ENCODE assay signal across 8 cellular contexts in genomic region chr11:63680842-63681207, GRCh38. TPM values are rescaled to one million over a fixed set of nuclear protein-coding genes. Genes with fewer than 3 reads are reported as not detected.
DNase-seq lines count a peak whose midpoint lies in the region; ATAC-seq and TF ChIP-seq lines count a peak whose summit lies in the region.

No MANE protein-coding gene starts in this region.

- DNase-seq in COR-L47 (lab: John Stamatoyannopoulos, UW) (peak; percentile 49), activated B cell treated with CpG ODN at 0.5 μM for 24 hours (no peak), esophagus squamous epithelium (lab: John Stamatoyannopoulos, UW) (no peak), ovary (peak in 2 of 5 donors; percentile 32 to 44), NCI-H524 treated with DMSO at 0.1 percent for 48 hours (lab: John Stamatoyannopoulos, UW) (no peak)

- CTCF ChIA-PET in activated B cell treated with CpG ODN at 0.5 μM for 24 hours (lab: Charles Lee): interaction anchor here (1.2 to 3.0 kb wide), 3 partner anchors 10 to 87 kb away, joined by 3 to 15 read pairs (median 3); partner anchors contain the start of gene ATL3

- H3K27ac ChIP-seq in esophagus squamous epithelium: peak overlapping the region; percentile 95 to 98 (median 98)
- peak overlapping the region in 1 of 2 donors; percentile 76 for H3K27ac ChIP-seq in ovary

- no peaks in the 10 kb centered on the region for H3K9me3 Mint-ChIP-seq in activated B cell treated with CpG ODN at 0.5 μM for 24 hours

- H3K4me1 ChIP-seq in esophagus squamous epithelium (peaks cover 18 to 44% (median 20%) of the 10 kb centered on the region in 3 donors), ovary (ENCODE audit: insufficient read depth) (no peaks in the 10 kb centered on the region)

- H3K4me3 ChIP-seq in esophagus squamous epithelium (peak overlapping the region; percentile 71 to 93 (median 90)), ovary (peak overlapping the region; percentile 97)

- ATAC-seq in HG03342 (IDR thresholded peaks at IDR 0.05; ENCODE audit: unreplicated experiment) (peak; percentile 2), activated B cell treated with CpG ODN at 0.5 μM for 24 hours (ENCODE audit: low read depth) (no peak), HG03571 (IDR thresholded peaks at IDR 0.05; ENCODE audit: unreplicated experiment) (no peak), GM18870 (IDR thresholded peaks at IDR 0.05; ENCODE audit: unreplicated experiment) (no peak)

- TF ChIP-seq EP300 in ovary (IDR thresholded peaks at IDR 0.05): no peak

- peak overlapping the region; percentile 86 for H3K27ac Mint-ChIP-seq in activated B cell treated with CpG ODN at 0.5 μM for 24 hours

- no peak for TF ChIP-seq POLR2A in esophagus squamous epithelium (IDR thresholded peaks at IDR 0.05)
- TF ChIP-seq POLR2A in ovary (IDR thresholded peaks at IDR 0.05): no peak

- 4 to 6% methylated on average over 6 to 10 of the region's 10 CpGs for WGBS in esophagus squamous epithelium, 2 donors
- WGBS in ovary, 3 donors: 4 to 9% (median 6%) methylated on average over 10 of the region's 10 CpGs

- H3K9me3 ChIP-seq in esophagus squamous epithelium: no peaks in the 10 kb centered on the region
- H3K9me3 ChIP-seq in ovary: no peaks in the 10 kb centered on the region

- TF ChIP-seq CTCF in activated B cell treated with CpG ODN at 0.5 μM for 24 hours (IDR thresholded peaks at IDR 0.05) (no peak), esophagus squamous epithelium (IDR thresholded peaks at IDR 0.05) (no peak), ovary (IDR thresholded peaks at IDR 0.05) (no peak)

- H3K36me3 ChIP-seq in esophagus squamous epithelium (no peaks in the 10 kb centered on the region), ovary (no peaks in the 10 kb centered on the region)

- no peaks in the 10 kb centered on the region for H3K27me3 Mint-ChIP-seq in activated B cell treated with CpG ODN at 0.5 μM for 24 hours

- intact Hi-C loops in activated B cell treated with CpG ODN at 0.5 μM for 24 hours (cut with micrococcal nuclease): loop anchor here (1.0 kb wide), 1 partner anchor 10 kb away; the partner anchor contains the start of gene ATL3
- intact Hi-C loops in esophagus squamous epithelium (cut with DNase I): loop anchor here (10.0 kb wide), 1 partner anchor 54 kb away; no protein-coding TSS in a partner anchor
- intact Hi-C loops in ovary (cut with DNase I): loop anchor here in 1 of 4 donors (10.0 kb wide), 1 partner anchor 84 kb away; the partner anchor contains the start of gene ZFTA

- H3K27me3 ChIP-seq in esophagus squamous epithelium: no peaks in the 10 kb centered on the region
- H3K27me3 ChIP-seq in ovary: no peaks in the 10 kb centered on the region

- H3K4me3 Mint-ChIP-seq in activated B cell treated with CpG ODN at 0.5 μM for 24 hours: peak overlapping the region; percentile 94

- peaks cover 6% of the 10 kb centered on the region for H3K36me3 Mint-ChIP-seq in activated B cell treated with CpG ODN at 0.5 μM for 24 hours (ENCODE audit: low read depth)

- H3K4me1 Mint-ChIP-seq in activated B cell treated with CpG ODN at 0.5 μM for 24 hours: peaks cover 25% of the 10 kb centered on the region

- POLR2A ChIA-PET in activated B cell treated with CpG ODN at 0.5 μM for 24 hours (lab: Charles Lee): interaction anchor here (1.2 to 3.0 kb wide), 2 partner anchors 10 to 504 kb away, joined by 3 to 31 read pairs; partner anchors contain the start of gene ATL3

RNA-seq across cellular contexts. Expression of gene RTN3, which starts 0.5 kb away (rescaled TPM):
- total RNA-seq in activated B cell treated with CpG ODN at 0.5 μM for 24 hours (16.2 and 18.5 TPM in 2 replicates), esophagus squamous epithelium (10 to 100 TPM; 48.0 to 78.3 (median 58.4) TPM), ovary (10 to 100 TPM; 53.2 to 82.9 (median 64.1) TPM)
- 100 to 1,000 TPM in 1 of 2 donors, 10 to 100 TPM in 1; 49.5 to 142 TPM for polyA plus RNA-seq in ovary

RNA-seq across cellular contexts. Expression of gene ATL3, which starts 9.6 kb away (rescaled TPM):
- 31.8 and 32.9 TPM in 2 replicates for total RNA-seq in activated B cell treated with CpG ODN at 0.5 μM for 24 hours
- total RNA-seq in esophagus squamous epithelium: 10 to 100 TPM; 39.1 to 79.7 (median 55.3) TPM
- 10 to 100 TPM; 44.9 to 81.8 (median 55.7) TPM for total RNA-seq in ovary
- 10 to 100 TPM; 16.5 to 27.8 TPM for polyA plus RNA-seq in ovary
